16 cellular contexts compared by ENCODE assay signal in genomic region chr17:70332811-70333210, GRCh38.
"Had no signal": no experiment of that assay in that cellular context is flagged by ENCODE, and none has a peak within 500 bp of the region (broad histone marks: within the 10 kb centered on the region; RNA-seq: fewer than 3 reads in every experiment).

No MANE protein-coding gene starts in this region.

- DNase-seq: activated CD4-positive, alpha-beta T cell treated with anti-CD3 and anti-CD28 coated beads for 48 hours; activated CD8-positive, alpha-beta memory T cell treated with anti-CD3 and anti-CD28 coated beads, Interleukin-2, amount 50 U/mL, for 48 hours; activated CD8-positive, alpha-beta T cell treated with anti-CD3 and anti-CD28 coated beads, Interleukin-2, amount 10 ng/mL, durations not matched to agents 7 days and 5 days; activated gamma-delta T cell treated with Interleukin-2 at 50 U/mL for 16 hours; anterior cingulate cortex; cortex of kidney; effector CD4-positive, alpha-beta T cell; esophagus squamous epithelium; hippocampal formation; left ventricle myocardium inferior; natural killer cell; posterior cingulate gyrus; retina; stimulated activated naive B cell treated with anti-CD40 and anti-IgM and Interleukin-4, amounts not matched to agents 10 μg/mL and 1 μg/mL and 100 μg/mL, for 72 hours; thyroid gland had no signal

- ATAC-seq: activated CD8-positive, alpha-beta T cell treated with anti-CD3 and anti-CD28 coated beads, Interleukin-2, amount 10 ng/mL, durations not matched to agents 7 days and 5 days; natural killer cell; stimulated activated naive B cell treated with anti-CD40 and anti-IgM and Interleukin-4, amounts not matched to agents 10 μg/mL and 1 μg/mL and 100 μg/mL, for 72 hours; WTC11 had no signal
